In genomic region chr12:6872073-6873048, GRCh38 we compare ENCODE assay signal across 8 cellular contexts. TPM values are rescaled to one million over a fixed set of nuclear protein-coding genes. Genes with fewer than 3 reads are reported as not detected.
A peak's percentile ranks its signal among the peaks of the same experiment; 100 is the strongest.
DNase-seq lines count a peak whose midpoint lies in the region; FAIRE-seq and TF ChIP-seq lines count a peak whose summit lies in the region.

No MANE protein-coding gene starts in this region.

- H3K27me3 Mint-ChIP-seq in neural crest cell (ENCODE audit: low read depth) = peaks cover 15% of the 10 kb centered on the region

- H3K36me3 Mint-ChIP-seq in neural crest cell (ENCODE audit: low read depth) = peaks cover 25% of the 10 kb centered on the region

- H3K4me1 ChIP-seq in stomach = peaks cover 31 to 65% (median 63%) of the 10 kb centered on the region in 4 donors

- H3K9me3 ChIP-seq in stomach = no peaks in the 10 kb centered on the region

- H3K4me1 Mint-ChIP-seq in neural crest cell = peaks cover 46% of the 10 kb centered on the region

- peaks cover 16 to 34% (median 30%) of the 10 kb centered on the region in 4 donors for H3K36me3 ChIP-seq in stomach

- peak overlapping the region; percentile 87 to 98 (median 88) for H3K27ac ChIP-seq in stomach

- WGBS in stomach, 5 donors = 0 to 2% (median 0%) methylated on average over 25 to 40 of the region's 40 CpGs

- FAIRE-seq in HTR-8/SVneo (lab: Jason Lieb, UNC) (peak; percentile 99), RCC 7860 (lab: Jason Lieb, UNC) (no peak)

- intact Hi-C loops in stomach (cut with DNase I; ENCODE audit: low total_unique reads) = no loop called here

- TF ChIP-seq POLR2A in stomach (IDR thresholded peaks at IDR 0.05) = no peak

- peak overlapping the region; percentile 80 to 91 for H3K4me3 ChIP-seq in foreskin fibroblast (ENCODE audit: low read depth in 1 of 2, low read length in 2 of 2)
- peak overlapping the region; percentile 69 to 84 (median 77) for H3K4me3 ChIP-seq in stomach

- TF ChIP-seq EP300 in stomach (IDR thresholded peaks at IDR 0.05) = no peak

- H3K9me3 Mint-ChIP-seq in neural crest cell = no peaks in the 10 kb centered on the region

- DNase-seq in NCI-H524 (lab: John Stamatoyannopoulos, UW) (peak; percentile 22 to 74), NCI-H524 treated with DMSO at 0.1 percent for 48 hours (lab: John Stamatoyannopoulos, UW) (no peak), HTR-8/SVneo (ENCODE audit: insufficient read length, low spot score) (peak; percentile 93), RCC 7860 (ENCODE audit: low spot score) (peak; percentile 59), foreskin fibroblast (peak; percentile 66 to 92), neural crest cell (ENCODE audit: low read depth, low spot score) (peak; percentile 96), stomach (peak; percentile 88)
- DNase-seq in activated effector memory CD4-positive, alpha-beta T cell treated with anti-CD3 and anti-CD28 coated beads, Interleukin-2, amount 50 U/mL, for 16 hours = peak; percentile 94

- peak overlapping the region; percentile 50 for H3K27ac Mint-ChIP-seq in neural crest cell (ENCODE audit: unreplicated experiment)

- TF ChIP-seq CTCF in foreskin fibroblast (IDR thresholded peaks at IDR 0.05; ENCODE audit: low read depth, low read length) (peak; percentile 99), neural crest cell (conservative IDR thresholded peaks at IDR 0.05) (peak; percentile 100), stomach (IDR thresholded peaks at IDR 0.05) (peak in 5 of 7 experiments; percentile 75 to 96 (median 89))

- peak overlapping the region; percentile 97 for H3K4me3 Mint-ChIP-seq in neural crest cell

- no peaks in the 10 kb centered on the region for H3K27me3 ChIP-seq in stomach

RNA-seq across cellular contexts. Expression of gene SPSB2, which starts 0.7 kb away (rescaled TPM):
- total RNA-seq in neural crest cell (6.2 and 7.0 TPM in 2 replicates), stomach (10 to 100 TPM in 1 of 5 donors, 1 to 10 TPM in 3, not detected in 1; 5.1 to 24.0 (median 6.0) TPM)
- 10 to 100 TPM in 2 of 3 donors, 1 to 10 TPM in 1; 9.9 to 13.4 (median 11.2) TPM for polyA plus RNA-seq in stomach

RNA-seq across cellular contexts. Expression of gene TPI1, which starts 5.0 kb away (rescaled TPM):
- total RNA-seq in neural crest cell (685 and 713 TPM in 2 replicates), stomach (100 to 1,000 TPM; 131 to 359 (median 268) TPM)
- 100 to 1,000 TPM; 403 to 526 (median 504) TPM for polyA plus RNA-seq in stomach

RNA-seq across cellular contexts. Expression of gene USP5, which starts 20.4 kb away (rescaled TPM):
- total RNA-seq in neural crest cell (172 and 173 TPM in 2 replicates), stomach (10 to 100 TPM; 26.3 to 69.4 (median 48.7) TPM)
- polyA plus RNA-seq in stomach = 10 to 100 TPM; 20.9 to 29.0 (median 25.0) TPM

RNA-seq across cellular contexts. Expression of gene CDCA3, which starts 21.3 kb away (rescaled TPM):
- total RNA-seq in neural crest cell (67.9 and 71.7 TPM in 2 replicates), stomach (10 to 100 TPM in 3 of 5 donors, 1 to 10 TPM in 2; 3.3 to 56.0 (median 19.6) TPM)
- polyA plus RNA-seq in stomach = 10 to 100 TPM in 1 of 3 donors, 1 to 10 TPM in 2; 2.1 to 12.2 (median 9.8) TPM

RNA-seq across cellular contexts. Expression of gene GNB3, which starts 31.6 kb away (rescaled TPM):
- total RNA-seq in neural crest cell (21.2 and 22.2 TPM in 2 replicates), stomach (10 to 100 TPM in 1 of 5 donors, 1 to 10 TPM in 2, under 1 TPM in 1, not detected in 1; 0.89 to 11.1 (median 4.5) TPM)
- 1 to 10 TPM in 2 of 3 donors, under 1 TPM in 1; 0.87 to 2.8 (median 2.7) TPM for polyA plus RNA-seq in stomach
